10 cellular contexts compared by ENCODE assay signal in genomic region chr1:12748778-12749355, GRCh38. TPM values are rescaled to one million over a fixed set of nuclear protein-coding genes. Genes with fewer than 3 reads are reported as not detected.
"Had no signal": no experiment of that assay in that cellular context is flagged by ENCODE, and none has a peak within 500 bp of the region (broad histone marks: within the 10 kb centered on the region; RNA-seq: fewer than 3 reads in every experiment).

No MANE protein-coding gene starts in this region.

- H3K36me3 ChIP-seq: HAP-1 had no signal

- H3K4me1 ChIP-seq: HAP-1 had no signal

- H3K4me3 Mint-ChIP-seq: HFFc6 had no signal

- H2AFZ ChIP-seq: GM23248 had no signal

- H3K9ac ChIP-seq: GM23248 had no signal

- H3K27ac ChIP-seq: GM23248, HL-60 had no signal

- DNase-seq: GM23248, GOT3, H7, HFFc6, IMR-90, KBM-7 had no signal

- H3K4me3 ChIP-seq: GM23248, HAP-1 had no signal

- H3K27ac Mint-ChIP-seq: HFFc6 had no signal

RNA-seq across cellular contexts. Expression of gene CFAP107, which starts 2.9 kb away (rescaled TPM):
- total RNA-seq: GM23248, H4, H7, HFFc6, HT1080, IMR-90 had no signal
- polyA plus RNA-seq: GM23248, IMR-90 had no signal

RNA-seq across cellular contexts. Expression of gene PRAMEF12, which starts 24.7 kb away (rescaled TPM):
- total RNA-seq: GM23248, H4, H7, HFFc6, HT1080, IMR-90 had no signal
- polyA plus RNA-seq: GM23248, IMR-90 had no signal

RNA-seq across cellular contexts. Expression of gene AADACL3, which starts 33.0 kb away (rescaled TPM):
- total RNA-seq: GM23248, H4, HFFc6, HT1080, IMR-90 had no signal
- polyA plus RNA-seq: GM23248, IMR-90 had no signal

RNA-seq across cellular contexts. Expression of gene PRAMEF1, which starts 42.3 kb away (rescaled TPM):
- total RNA-seq: GM23248, H4, H7, HFFc6, HT1080, IMR-90 had no signal
- polyA plus RNA-seq: GM23248, IMR-90 had no signal
